17 cellular contexts compared by ENCODE assay signal in genomic region chr20:34012330-34012729, GRCh38. TPM values are rescaled to one million over a fixed set of nuclear protein-coding genes. Genes with fewer than 3 reads are reported as not detected.
DNase-seq lines count a peak whose midpoint lies in the region; ATAC-seq and TF ChIP-seq lines count a peak whose summit lies in the region.
"Had no signal": no experiment of that assay in that cellular context is flagged by ENCODE, and none has a peak within 500 bp of the region (broad histone marks: within the 10 kb centered on the region; RNA-seq: fewer than 3 reads in every experiment).

No MANE protein-coding gene starts in this region.

- peak overlapping the region; percentile 19 to 75 (median 58) for H3K4me3 Mint-ChIP-seq in CD4-positive, CD25-positive, alpha-beta regulatory T cell
- H3K4me3 Mint-ChIP-seq in CD4-positive, alpha-beta memory T cell: peak overlapping the region in 6 of 8 donors; percentile 0 to 76 (median 56)
- H3K4me3 Mint-ChIP-seq in activated T-helper 2 cell treated with anti-CD3 and anti-CD28 coated beads, Interferon-gamma antibody, Interleukin-2, Interleukin-4, amounts not matched to agents 10 μg/mL and 5 μg/mL and 100 μg/mL, durations not matched to agents 14 hours and 24 hours and 36 hours (ENCODE audit: low read depth): no peak overlapping the region
- H3K4me3 Mint-ChIP-seq in mesothelial cell of epicardium: no peak overlapping the region
- no peak overlapping the region for H3K4me3 Mint-ChIP-seq in type B pancreatic cell
- H3K4me3 Mint-ChIP-seq: activated B cell treated with CpG ODN at 0.5 μM for 24 hours, nephron had no signal

- H3K27ac ChIP-seq in CD4-positive, CD25-positive, alpha-beta regulatory T cell (ENCODE audit: insufficient read depth, low read length, poor library complexity, severe bottlenecking): no peak overlapping the region
- H3K27ac ChIP-seq in CD4-positive, alpha-beta memory T cell (ENCODE audit: low read depth, low read length): no peak overlapping the region
- no peak overlapping the region for H3K27ac ChIP-seq in A673 (ENCODE audit: low read depth, low read length, poor library complexity, severe bottlenecking)
- H3K27ac ChIP-seq: upper lobe of left lung had no signal

- no peaks in the 10 kb centered on the region for H3K9me3 ChIP-seq in CD4-positive, CD25-positive, alpha-beta regulatory T cell (ENCODE audit: control insufficient read depth in 2 of 2, low read length in 2 of 2)
- H3K9me3 ChIP-seq in CD4-positive, alpha-beta memory T cell (ENCODE audit: control insufficient read depth in 1 of 2, low read length in 2 of 2): no peaks in the 10 kb centered on the region
- H3K9me3 ChIP-seq in A673 (ENCODE audit: low read depth, low read length, poor library complexity, severe bottlenecking): no peaks in the 10 kb centered on the region
- H3K9me3 ChIP-seq: upper lobe of left lung had no signal

- intact Hi-C loops in CD4-positive, alpha-beta memory T cell (cut with micrococcal nuclease): no loop called here
- intact Hi-C loops in activated T-helper 2 cell treated with anti-CD3 and anti-CD28 coated beads, Interferon-gamma antibody, Interleukin-2, Interleukin-4, amounts not matched to agents 10 μg/mL and 5 μg/mL and 100 μg/mL, durations not matched to agents 14 hours and 24 hours and 36 hours (cut with micrococcal nuclease): no loop called here
- intact Hi-C loops in A673 (cut with micrococcal nuclease; ENCODE audit: unreplicated experiment): no loop called here

- peak overlapping the region in 2 of 3 donors; percentile 62 to 88 for H3K27ac Mint-ChIP-seq in CD4-positive, CD25-positive, alpha-beta regulatory T cell
- peak overlapping the region in 5 of 7 donors; percentile 19 to 79 (median 57) for H3K27ac Mint-ChIP-seq in CD4-positive, alpha-beta memory T cell
- H3K27ac Mint-ChIP-seq in activated T-helper 2 cell treated with anti-CD3 and anti-CD28 coated beads, Interferon-gamma antibody, Interleukin-2, Interleukin-4, amounts not matched to agents 10 μg/mL and 5 μg/mL and 100 μg/mL, durations not matched to agents 14 hours and 24 hours and 36 hours: peak overlapping the region; percentile 70
- H3K27ac Mint-ChIP-seq in mesothelial cell of epicardium: peak overlapping the region; percentile 31
- no peak overlapping the region for H3K27ac Mint-ChIP-seq in type B pancreatic cell

- no peaks in the 10 kb centered on the region for H3K36me3 ChIP-seq in CD4-positive, CD25-positive, alpha-beta regulatory T cell (ENCODE audit: control insufficient read depth, insufficient read depth, low read length)
- no peaks in the 10 kb centered on the region for H3K36me3 ChIP-seq in CD4-positive, alpha-beta memory T cell (ENCODE audit: insufficient read depth, low read length)
- no peaks in the 10 kb centered on the region for H3K36me3 ChIP-seq in A673 (ENCODE audit: insufficient read depth, low read length, poor library complexity, severe bottlenecking)
- H3K36me3 ChIP-seq: upper lobe of left lung had no signal

- peaks cover 76% of the 10 kb centered on the region for H3K4me1 ChIP-seq in CD4-positive, CD25-positive, alpha-beta regulatory T cell (ENCODE audit: control insufficient read depth, insufficient read depth, low read length, poor library complexity, severe bottlenecking)
- peaks cover 94% of the 10 kb centered on the region for H3K4me1 ChIP-seq in CD4-positive, alpha-beta memory T cell (ENCODE audit: insufficient read depth, low read length)
- no peaks in the 10 kb centered on the region for H3K4me1 ChIP-seq in A673 (ENCODE audit: insufficient read depth, low read length, poor library complexity, severe bottlenecking)

- no TSS peak for BruUV-seq in A673 (replicated peaks; lab: Mats Ljungman, UMichigan)

- H3K27me3 ChIP-seq in CD4-positive, CD25-positive, alpha-beta regulatory T cell (ENCODE audit: control insufficient read depth, insufficient read depth, low read length): no peaks in the 10 kb centered on the region
- H3K27me3 ChIP-seq in CD4-positive, alpha-beta memory T cell (ENCODE audit: insufficient read depth, low read length): no peaks in the 10 kb centered on the region
- no peaks in the 10 kb centered on the region for H3K27me3 ChIP-seq in A673 (replicated peaks; ENCODE audit: insufficient read depth, low read depth, low read length, poor library complexity)
- H3K27me3 ChIP-seq: upper lobe of left lung had no signal

- H3K36me3 Mint-ChIP-seq in CD4-positive, CD25-positive, alpha-beta regulatory T cell: no peaks in the 10 kb centered on the region
- H3K36me3 Mint-ChIP-seq in CD4-positive, alpha-beta memory T cell: peaks cover 0 to 9% of the 10 kb centered on the region in 2 donors
- H3K36me3 Mint-ChIP-seq in activated T-helper 2 cell treated with anti-CD3 and anti-CD28 coated beads, Interferon-gamma antibody, Interleukin-2, Interleukin-4, amounts not matched to agents 10 μg/mL and 5 μg/mL and 100 μg/mL, durations not matched to agents 14 hours and 24 hours and 36 hours (ENCODE audit: low read depth): peaks cover 14% of the 10 kb centered on the region
- peaks cover 6% of the 10 kb centered on the region for H3K36me3 Mint-ChIP-seq in mesothelial cell of epicardium
- peaks cover 13% of the 10 kb centered on the region for H3K36me3 Mint-ChIP-seq in type B pancreatic cell

- H3K4me1 Mint-ChIP-seq in CD4-positive, CD25-positive, alpha-beta regulatory T cell: peaks cover 48 to 95% (median 86%) of the 10 kb centered on the region in 4 donors
- H3K4me1 Mint-ChIP-seq in CD4-positive, alpha-beta memory T cell: peaks cover 75 to 94% (median 86%) of the 10 kb centered on the region in 4 donors
- H3K4me1 Mint-ChIP-seq in activated T-helper 2 cell treated with anti-CD3 and anti-CD28 coated beads, Interferon-gamma antibody, Interleukin-2, Interleukin-4, amounts not matched to agents 10 μg/mL and 5 μg/mL and 100 μg/mL, durations not matched to agents 14 hours and 24 hours and 36 hours (ENCODE audit: low read depth): peaks cover 66% of the 10 kb centered on the region
- peaks cover 27% of the 10 kb centered on the region for H3K4me1 Mint-ChIP-seq in mesothelial cell of epicardium
- H3K4me1 Mint-ChIP-seq in type B pancreatic cell (ENCODE audit: unreplicated experiment): peaks cover 68% of the 10 kb centered on the region

- POLR2A ChIA-PET in CD4-positive, alpha-beta memory T cell (lab: Charles Lee; ENCODE audit: partially characterized antibody): interaction anchor here (3.2 kb wide), 1 partner anchor 19 kb away, joined by 9 read pairs; the partner anchor contains the start of gene RALY
- POLR2A ChIA-PET in A673 (lab: Charles Lee; ENCODE audit: low non-redundant PET): no interaction called here

- DNase-seq in CD4-positive, CD25-positive, alpha-beta regulatory T cell: no peak
- DNase-seq in CD4-positive, alpha-beta memory T cell: no peak
- DNase-seq in activated T-helper 2 cell treated with anti-CD3 and anti-CD28 coated beads, Interferon-gamma antibody, Interleukin-2, Interleukin-4, amounts not matched to agents 10 μg/mL and 5 μg/mL and 100 μg/mL, durations not matched to agents 14 hours and 24 hours and 36 hours (ENCODE audit: low spot score): no peak
- no peak for DNase-seq in mesothelial cell of epicardium (ENCODE audit: low spot score in 2 of 2, unreplicated experiment in 2 of 2)
- no peak for DNase-seq in A673 (ENCODE audit: low spot score)
- no peak for DNase-seq in type B pancreatic cell (ENCODE audit: extremely low spot score, unreplicated experiment)
- DNase-seq: activated B cell treated with CpG ODN at 0.5 μM for 24 hours, AML-193, left colon, mesenchymal stem cell, NCI-H1417, NCI-H2107, NCI-H510A, upper lobe of left lung had no signal

- H3K9me3 Mint-ChIP-seq in CD4-positive, CD25-positive, alpha-beta regulatory T cell: no peaks in the 10 kb centered on the region
- no peaks in the 10 kb centered on the region for H3K9me3 Mint-ChIP-seq in CD4-positive, alpha-beta memory T cell
- no peaks in the 10 kb centered on the region for H3K9me3 Mint-ChIP-seq in activated T-helper 2 cell treated with anti-CD3 and anti-CD28 coated beads, Interferon-gamma antibody, Interleukin-2, Interleukin-4, amounts not matched to agents 10 μg/mL and 5 μg/mL and 100 μg/mL, durations not matched to agents 14 hours and 24 hours and 36 hours
- H3K9me3 Mint-ChIP-seq in mesothelial cell of epicardium (peaks cover 6% of the 10 kb centered on the region), type B pancreatic cell (no peaks in the 10 kb centered on the region)
- H3K9me3 Mint-ChIP-seq: activated B cell treated with CpG ODN at 0.5 μM for 24 hours, nephron had no signal

- TF ChIP-seq CTCF in mesothelial cell of epicardium (IDR thresholded peaks at IDR 0.05; ENCODE audit: unreplicated experiment): no peak
- TF ChIP-seq CTCF in A673 (conservative IDR thresholded peaks at IDR 0.05; ENCODE audit: low read depth, low read length): no peak
- TF ChIP-seq CTCF in type B pancreatic cell (conservative IDR thresholded peaks at IDR 0.05): no peak

- no peaks in the 10 kb centered on the region for H3K27me3 Mint-ChIP-seq in CD4-positive, CD25-positive, alpha-beta regulatory T cell
- no peaks in the 10 kb centered on the region for H3K27me3 Mint-ChIP-seq in CD4-positive, alpha-beta memory T cell
- H3K27me3 Mint-ChIP-seq in activated T-helper 2 cell treated with anti-CD3 and anti-CD28 coated beads, Interferon-gamma antibody, Interleukin-2, Interleukin-4, amounts not matched to agents 10 μg/mL and 5 μg/mL and 100 μg/mL, durations not matched to agents 14 hours and 24 hours and 36 hours (ENCODE audit: low read depth): no peaks in the 10 kb centered on the region
- H3K27me3 Mint-ChIP-seq in mesothelial cell of epicardium (ENCODE audit: low read depth) (no peaks in the 10 kb centered on the region), type B pancreatic cell (no peaks in the 10 kb centered on the region)
- H3K27me3 Mint-ChIP-seq: activated B cell treated with CpG ODN at 0.5 μM for 24 hours had no signal

- CTCF ChIA-PET in CD4-positive, alpha-beta memory T cell (lab: Charles Lee; ENCODE audit: partially characterized antibody): interaction anchor here (0.9 to 1.7 kb wide), 3 partner anchors 10 to 97 kb away, joined by 3 to 4 read pairs (median 4); no protein-coding TSS in a partner anchor
- CTCF ChIA-PET in A673 (lab: Charles Lee): no interaction called here

- H3K4me3 ChIP-seq in CD4-positive, CD25-positive, alpha-beta regulatory T cell (ENCODE audit: low read depth, low read length): no peak overlapping the region
- H3K4me3 ChIP-seq in CD4-positive, alpha-beta memory T cell (ENCODE audit: low read length in 2 of 2): no peak overlapping the region
- no peak overlapping the region for H3K4me3 ChIP-seq in A673 (ENCODE audit: low read depth, low read length, poor library complexity, severe bottlenecking)
- H3K4me3 ChIP-seq: upper lobe of left lung had no signal

- ATAC-seq in CD4-positive, CD25-positive, alpha-beta regulatory T cell (ENCODE audit: low read depth in 2 of 2): no peak
- ATAC-seq in GM19463 (IDR thresholded peaks at IDR 0.05; ENCODE audit: unreplicated experiment): no peak
- ATAC-seq: HCT116, left colon had no signal

RNA-seq across cellular contexts. Expression of gene RALY, which starts 18.6 kb away (rescaled TPM):
- 170 TPM for total RNA-seq in CD4-positive, CD25-positive, alpha-beta regulatory T cell
- 100 to 1,000 TPM; 160 to 216 (median 194) TPM for polyA plus RNA-seq in CD4-positive, CD25-positive, alpha-beta regulatory T cell
- 100 to 1,000 TPM; 112 to 116 TPM for total RNA-seq in CD4-positive, alpha-beta memory T cell
- 100 to 1,000 TPM; 191 to 218 TPM for polyA plus RNA-seq in CD4-positive, alpha-beta memory T cell
- total RNA-seq in activated T-helper 2 cell treated with anti-CD3 and anti-CD28 coated beads, Interferon-gamma antibody, Interleukin-2, Interleukin-4, amounts not matched to agents 10 μg/mL and 5 μg/mL and 100 μg/mL, durations not matched to agents 14 hours and 24 hours and 36 hours: 149 and 153 TPM in 2 replicates
- total RNA-seq in mesothelial cell of epicardium (139 to 141 TPM (median 140 TPM) in 3 replicates), A673 (2021) (185 and 195 TPM in 2 replicates), type B pancreatic cell (ENCODE audit: low replicate concordance) (200 and 215 TPM in 2 replicates)

Comparison
In these comparisons a context has a peak if more than half of its experiments do, and no peak if none do; other contexts are left out.
1. H3K4me3 Mint-ChIP-seq: peak in CD4-positive, CD25-positive, alpha-beta regulatory T cell (4 of 4) and CD4-positive, alpha-beta memory T cell (6 of 8); none in activated T-helper 2 cell treated with anti-CD3 and anti-CD28 coated beads, Interferon-gamma antibody, Interleukin-2, Interleukin-4, amounts not matched to agents 10 μg/mL and 5 μg/mL and 100 μg/mL, durations not matched to agents 14 hours and 24 hours and 36 hours (single experiment), mesothelial cell of epicardium (single experiment) and type B pancreatic cell (single experiment).